1 cellular context compared by ENCODE assay signal in the genomic region with DNA sequence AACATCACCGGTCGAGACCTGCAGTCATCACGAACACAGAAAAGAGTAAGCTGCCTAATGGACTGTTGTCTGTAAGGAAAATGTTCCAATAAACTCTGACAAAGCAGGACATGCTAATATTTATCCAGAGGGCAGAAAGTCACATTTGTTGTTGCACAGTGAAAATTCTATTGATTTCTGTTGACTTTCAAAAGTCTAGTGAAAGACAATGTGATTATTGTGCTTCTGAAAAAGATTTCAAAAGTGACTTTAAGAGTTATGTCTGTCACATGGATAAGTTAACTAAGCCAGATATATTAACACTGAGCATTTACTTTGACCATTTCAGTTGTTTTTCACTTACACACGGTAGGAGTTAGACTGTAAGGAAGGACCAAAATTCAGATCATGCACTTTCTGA.
TF ChIP-seq lines count a peak whose summit lies in the region.

No MANE protein-coding gene starts in this region.

TF ChIP-seq in HepG2, 621 proteins besides CTCF, POLR2A, EP300 and RAD21 (continued from another document and continues in another):
- TF ChIP-seq ZNF407 (CRISPR knock-in tag; IDR thresholded peaks at IDR 0.05; ENCODE audit: not compliant biosample characterization) (no peak), ZNF180 (CRISPR knock-in tag; IDR thresholded peaks at IDR 0.05; ENCODE audit: borderline replicate concordance, low read depth) (no peak), FOXK2 (IDR thresholded peaks at IDR 0.05) (no peak), BORCS8-MEF2B (CRISPR knock-in tag; IDR thresholded peaks at IDR 0.05) (no peak), EZH2 (conservative IDR thresholded peaks at IDR 0.05; ENCODE audit: low read depth, low read length) (no peak), CREBL2 (CRISPR knock-in tag; IDR thresholded peaks at IDR 0.05; ENCODE audit: borderline replicate concordance) (no peak), TRIM24 (CRISPR knock-in tag; IDR thresholded peaks at IDR 0.05) (no peak), SIX1 (CRISPR knock-in tag; IDR thresholded peaks at IDR 0.05; ENCODE audit: borderline replicate concordance) (no peak), DPF2 (CRISPR knock-in tag; IDR thresholded peaks at IDR 0.05; ENCODE audit: borderline replicate concordance, low read depth) (0 out of 2 replicates have a peak, but pooled peaks have one; percentile 14), ZBTB7A (CRISPR knock-in tag; IDR thresholded peaks at IDR 0.05) (no peak), ZFP37 (CRISPR knock-in tag; IDR thresholded peaks at IDR 0.05; ENCODE audit: borderline replicate concordance) (no peak), ZSCAN9 (CRISPR knock-in tag; IDR thresholded peaks at IDR 0.05; ENCODE audit: borderline replicate concordance) (peak; percentile 86), MIXL1 (CRISPR knock-in tag; IDR thresholded peaks at IDR 0.05) (peak; percentile 89), ZNF792 (CRISPR knock-in tag; IDR thresholded peaks at IDR 0.05) (0 out of 2 replicates have a peak, but pooled peaks have one; percentile 32)
- TF ChIP-seq, protein P1, sequence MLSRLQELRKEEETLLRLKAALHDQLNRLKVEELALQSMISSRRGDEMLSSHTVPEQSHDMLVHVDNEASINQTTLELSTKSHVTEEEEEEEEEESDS (CRISPR knock-in tag; IDR thresholded peaks at IDR 0.05; ENCODE audit: borderline replicate concordance) = no peak
- TF ChIP-seq, protein P2, sequence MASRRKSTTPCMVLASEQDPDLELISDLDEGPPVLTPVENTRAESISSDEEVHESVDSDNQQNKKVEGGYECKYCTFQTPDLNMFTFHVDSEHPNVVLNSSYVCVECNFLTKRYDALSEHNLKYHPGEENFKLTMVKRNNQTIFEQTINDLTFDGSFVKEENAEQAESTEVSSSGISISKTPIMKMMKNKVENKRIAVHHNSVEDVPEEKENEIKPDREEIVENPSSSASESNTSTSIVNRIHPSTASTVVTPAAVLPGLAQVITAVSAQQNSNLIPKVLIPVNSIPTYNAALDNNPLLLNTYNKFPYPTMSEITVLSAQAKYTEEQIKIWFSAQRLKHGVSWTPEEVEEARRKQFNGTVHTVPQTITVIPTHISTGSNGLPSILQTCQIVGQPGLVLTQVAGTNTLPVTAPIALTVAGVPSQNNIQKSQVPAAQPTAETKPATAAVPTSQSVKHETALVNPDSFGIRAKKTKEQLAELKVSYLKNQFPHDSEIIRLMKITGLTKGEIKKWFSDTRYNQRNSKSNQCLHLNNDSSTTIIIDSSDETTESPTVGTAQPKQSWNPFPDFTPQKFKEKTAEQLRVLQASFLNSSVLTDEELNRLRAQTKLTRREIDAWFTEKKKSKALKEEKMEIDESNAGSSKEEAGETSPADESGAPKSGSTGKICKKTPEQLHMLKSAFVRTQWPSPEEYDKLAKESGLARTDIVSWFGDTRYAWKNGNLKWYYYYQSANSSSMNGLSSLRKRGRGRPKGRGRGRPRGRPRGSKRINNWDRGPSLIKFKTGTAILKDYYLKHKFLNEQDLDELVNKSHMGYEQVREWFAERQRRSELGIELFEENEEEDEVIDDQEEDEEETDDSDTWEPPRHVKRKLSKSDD (CRISPR knock-in tag; IDR thresholded peaks at IDR 0.05; ENCODE audit: low read depth) = no peak
- TF ChIP-seq, protein P3, sequence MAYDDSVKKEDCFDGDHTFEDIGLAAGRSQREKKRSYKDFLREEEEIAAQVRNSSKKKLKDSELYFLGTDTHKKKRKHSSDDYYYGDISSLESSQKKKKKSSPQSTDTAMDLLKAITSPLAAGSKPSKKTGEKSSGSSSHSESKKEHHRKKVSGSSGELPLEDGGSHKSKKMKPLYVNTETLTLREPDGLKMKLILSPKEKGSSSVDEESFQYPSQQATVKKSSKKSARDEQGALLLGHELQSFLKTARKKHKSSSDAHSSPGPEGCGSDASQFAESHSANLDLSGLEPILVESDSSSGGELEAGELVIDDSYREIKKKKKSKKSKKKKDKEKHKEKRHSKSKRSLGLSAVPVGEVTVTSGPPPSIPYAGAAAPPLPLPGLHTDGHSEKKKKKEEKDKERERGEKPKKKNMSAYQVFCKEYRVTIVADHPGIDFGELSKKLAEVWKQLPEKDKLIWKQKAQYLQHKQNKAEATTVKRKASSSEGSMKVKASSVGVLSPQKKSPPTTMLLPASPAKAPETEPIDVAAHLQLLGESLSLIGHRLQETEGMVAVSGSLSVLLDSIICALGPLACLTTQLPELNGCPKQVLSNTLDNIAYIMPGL (CRISPR knock-in tag; IDR thresholded peaks at IDR 0.05; ENCODE audit: borderline replicate concordance in 1 of 2, low read depth in 1 of 2) = no peak
- TF ChIP-seq, protein P4, sequence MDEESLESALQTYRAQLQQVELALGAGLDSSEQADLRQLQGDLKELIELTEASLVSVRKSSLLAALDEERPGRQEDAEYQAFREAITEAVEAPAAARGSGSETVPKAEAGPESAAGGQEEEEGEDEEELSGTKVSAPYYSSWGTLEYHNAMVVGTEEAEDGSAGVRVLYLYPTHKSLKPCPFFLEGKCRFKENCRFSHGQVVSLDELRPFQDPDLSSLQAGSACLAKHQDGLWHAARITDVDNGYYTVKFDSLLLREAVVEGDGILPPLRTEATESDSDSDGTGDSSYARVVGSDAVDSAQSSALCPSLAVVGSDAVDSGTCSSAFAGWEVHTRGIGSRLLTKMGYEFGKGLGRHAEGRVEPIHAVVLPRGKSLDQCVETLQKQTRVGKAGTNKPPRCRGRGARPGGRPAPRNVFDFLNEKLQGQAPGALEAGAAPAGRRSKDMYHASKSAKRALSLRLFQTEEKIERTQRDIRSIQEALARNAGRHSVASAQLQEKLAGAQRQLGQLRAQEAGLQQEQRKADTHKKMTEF (CRISPR knock-in tag; IDR thresholded peaks at IDR 0.05) = peak; percentile 73; the same call in 1 of the 2 replicates
- TF ChIP-seq, protein P5, sequence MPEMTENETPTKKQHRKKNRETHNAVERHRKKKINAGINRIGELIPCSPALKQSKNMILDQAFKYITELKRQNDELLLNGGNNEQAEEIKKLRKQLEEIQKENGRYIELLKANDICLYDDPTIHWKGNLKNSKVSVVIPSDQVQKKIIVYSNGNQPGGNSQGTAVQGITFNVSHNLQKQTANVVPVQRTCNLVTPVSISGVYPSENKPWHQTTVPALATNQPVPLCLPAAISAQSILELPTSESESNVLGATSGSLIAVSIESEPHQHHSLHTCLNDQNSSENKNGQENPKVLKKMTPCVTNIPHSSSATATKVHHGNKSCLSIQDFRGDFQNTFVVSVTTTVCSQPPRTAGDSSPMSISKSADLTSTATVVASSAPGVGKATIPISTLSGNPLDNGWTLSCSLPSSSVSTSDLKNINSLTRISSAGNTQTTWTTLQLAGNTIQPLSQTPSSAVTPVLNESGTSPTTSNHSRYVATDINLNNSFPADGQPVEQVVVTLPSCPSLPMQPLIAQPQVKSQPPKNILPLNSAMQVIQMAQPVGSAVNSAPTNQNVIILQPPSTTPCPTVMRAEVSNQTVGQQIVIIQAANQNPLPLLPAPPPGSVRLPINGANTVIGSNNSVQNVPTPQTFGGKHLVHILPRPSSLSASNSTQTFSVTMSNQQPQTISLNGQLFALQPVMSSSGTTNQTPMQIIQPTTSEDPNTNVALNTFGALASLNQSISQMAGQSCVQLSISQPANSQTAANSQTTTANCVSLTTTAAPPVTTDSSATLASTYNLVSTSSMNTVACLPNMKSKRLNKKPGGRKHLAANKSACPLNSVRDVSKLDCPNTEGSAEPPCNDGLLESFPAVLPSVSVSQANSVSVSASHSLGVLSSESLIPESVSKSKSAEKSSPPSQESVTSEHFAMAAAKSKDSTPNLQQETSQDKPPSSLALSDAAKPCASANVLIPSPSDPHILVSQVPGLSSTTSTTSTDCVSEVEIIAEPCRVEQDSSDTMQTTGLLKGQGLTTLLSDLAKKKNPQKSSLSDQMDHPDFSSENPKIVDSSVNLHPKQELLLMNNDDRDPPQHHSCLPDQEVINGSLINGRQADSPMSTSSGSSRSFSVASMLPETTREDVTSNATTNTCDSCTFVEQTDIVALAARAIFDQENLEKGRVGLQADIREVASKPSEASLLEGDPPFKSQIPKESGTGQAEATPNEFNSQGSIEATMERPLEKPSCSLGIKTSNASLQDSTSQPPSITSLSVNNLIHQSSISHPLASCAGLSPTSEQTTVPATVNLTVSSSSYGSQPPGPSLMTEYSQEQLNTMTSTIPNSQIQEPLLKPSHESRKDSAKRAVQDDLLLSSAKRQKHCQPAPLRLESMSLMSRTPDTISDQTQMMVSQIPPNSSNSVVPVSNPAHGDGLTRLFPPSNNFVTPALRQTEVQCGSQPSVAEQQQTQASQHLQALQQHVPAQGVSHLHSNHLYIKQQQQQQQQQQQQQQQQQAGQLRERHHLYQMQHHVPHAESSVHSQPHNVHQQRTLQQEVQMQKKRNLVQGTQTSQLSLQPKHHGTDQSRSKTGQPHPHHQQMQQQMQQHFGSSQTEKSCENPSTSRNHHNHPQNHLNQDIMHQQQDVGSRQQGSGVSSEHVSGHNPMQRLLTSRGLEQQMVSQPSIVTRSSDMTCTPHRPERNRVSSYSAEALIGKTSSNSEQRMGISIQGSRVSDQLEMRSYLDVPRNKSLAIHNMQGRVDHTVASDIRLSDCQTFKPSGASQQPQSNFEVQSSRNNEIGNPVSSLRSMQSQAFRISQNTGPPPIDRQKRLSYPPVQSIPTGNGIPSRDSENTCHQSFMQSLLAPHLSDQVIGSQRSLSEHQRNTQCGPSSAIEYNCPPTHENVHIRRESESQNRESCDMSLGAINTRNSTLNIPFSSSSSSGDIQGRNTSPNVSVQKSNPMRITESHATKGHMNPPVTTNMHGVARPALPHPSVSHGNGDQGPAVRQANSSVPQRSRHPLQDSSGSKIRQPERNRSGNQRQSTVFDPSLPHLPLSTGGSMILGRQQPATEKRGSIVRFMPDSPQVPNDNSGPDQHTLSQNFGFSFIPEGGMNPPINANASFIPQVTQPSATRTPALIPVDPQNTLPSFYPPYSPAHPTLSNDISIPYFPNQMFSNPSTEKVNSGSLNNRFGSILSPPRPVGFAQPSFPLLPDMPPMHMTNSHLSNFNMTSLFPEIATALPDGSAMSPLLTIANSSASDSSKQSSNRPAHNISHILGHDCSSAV (CRISPR knock-in tag; IDR thresholded peaks at IDR 0.05; ENCODE audit: borderline replicate concordance) = no peak
- TF ChIP-seq, protein P6, sequence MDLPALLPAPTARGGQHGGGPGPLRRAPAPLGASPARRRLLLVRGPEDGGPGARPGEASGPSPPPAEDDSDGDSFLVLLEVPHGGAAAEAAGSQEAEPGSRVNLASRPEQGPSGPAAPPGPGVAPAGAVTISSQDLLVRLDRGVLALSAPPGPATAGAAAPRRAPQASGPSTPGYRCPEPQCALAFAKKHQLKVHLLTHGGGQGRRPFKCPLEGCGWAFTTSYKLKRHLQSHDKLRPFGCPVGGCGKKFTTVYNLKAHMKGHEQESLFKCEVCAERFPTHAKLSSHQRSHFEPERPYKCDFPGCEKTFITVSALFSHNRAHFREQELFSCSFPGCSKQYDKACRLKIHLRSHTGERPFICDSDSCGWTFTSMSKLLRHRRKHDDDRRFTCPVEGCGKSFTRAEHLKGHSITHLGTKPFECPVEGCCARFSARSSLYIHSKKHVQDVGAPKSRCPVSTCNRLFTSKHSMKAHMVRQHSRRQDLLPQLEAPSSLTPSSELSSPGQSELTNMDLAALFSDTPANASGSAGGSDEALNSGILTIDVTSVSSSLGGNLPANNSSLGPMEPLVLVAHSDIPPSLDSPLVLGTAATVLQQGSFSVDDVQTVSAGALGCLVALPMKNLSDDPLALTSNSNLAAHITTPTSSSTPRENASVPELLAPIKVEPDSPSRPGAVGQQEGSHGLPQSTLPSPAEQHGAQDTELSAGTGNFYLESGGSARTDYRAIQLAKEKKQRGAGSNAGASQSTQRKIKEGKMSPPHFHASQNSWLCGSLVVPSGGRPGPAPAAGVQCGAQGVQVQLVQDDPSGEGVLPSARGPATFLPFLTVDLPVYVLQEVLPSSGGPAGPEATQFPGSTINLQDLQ (CRISPR knock-in tag; IDR thresholded peaks at IDR 0.05) = no peak
